In genomic region chr18:57550510-57550909, GRCh38 we compare ENCODE assay signal across 38 cellular contexts.
"Had no signal": no experiment of that assay in that cellular context is flagged by ENCODE, and none has a peak within 500 bp of the region (broad histone marks: within the 10 kb centered on the region; RNA-seq: fewer than 3 reads in every experiment).

No MANE protein-coding gene starts in this region.

- H3K4me3 Mint-ChIP-seq: activated B cell treated with CpG ODN at 0.5 μM for 24 hours; activated CD4-positive, alpha-beta memory T cell treated with anti-CD3 and anti-CD28 coated beads for 36 hours; activated CD4-positive, alpha-beta T cell treated with anti-CD3 and anti-CD28 coated beads, Interleukin-2, amount 10 ng/mL, durations not matched to agents 24 days and 14 days; activated CD8-positive, alpha-beta T cell treated with anti-CD3 and anti-CD28 coated beads for 36 hours; activated naive CD4-positive, alpha-beta T cell treated with anti-CD3 and anti-CD28 coated beads, Interleukin-2, amount 10 ng/mL, durations not matched to agents 7 days and 5 days; activated naive CD4-positive, alpha-beta T cell treated with anti-CD3 and anti-CD28 coated beads, Interleukin-2, amount 50 U/mL, for 24 hours; activated naive CD8-positive, alpha-beta T cell; activated naive CD8-positive, alpha-beta T cell treated with anti-CD3 and anti-CD28 coated beads, Interleukin-2, amount 10 ng/mL, durations not matched to agents 7 days and 5 days; activated naive CD8-positive, alpha-beta T cell treated with anti-CD3 and anti-CD28 coated beads, Interleukin-2, amount 50 U/mL, for 24 hours; activated T-cell treated with anti-CD3 and anti-CD28 coated beads, Interleukin-2, amount 50 U/mL, for 4 hours; activated T-cell treated with anti-CD3 and anti-CD28 coated beads, Interleukin-2, amount 50 U/mL, for 72 hours; activated T-helper 1 cell treated with anti-CD3 and anti-CD28 coated beads, Interleukin-12 subunit alpha, Interleukin-12 subunit beta, Interleukin-2, Interleukin-4 antibody, amounts not matched to agents 30 ng/mL and 10 ng/mL and 1 ng/mL, durations not matched to agents 14 hours and 24 hours and 36 hours; activated T-helper 17 cell treated with anti-CD3 and anti-CD28 coated beads, Interleukin-2, amount 50 U/mL, for 72 hours; brain; central memory CD8-positive, alpha-beta T cell; T-helper 1 cell treated with Interleukin-12 subunit alpha and Interleukin-12 subunit beta and Interleukin-4 antibody, amounts not matched to agents 30 μg/mL and 1 μg/mL, for 36 hours; T-helper 2 cell treated with Interferon-gamma antibody and Interleukin-4, amounts not matched to agents 5 μg/mL and 100 μg/mL, for 36 hours had no signal

- H3K27ac Mint-ChIP-seq: activated B cell treated with CpG ODN at 0.5 μM for 24 hours; activated CD4-positive, alpha-beta memory T cell treated with anti-CD3 and anti-CD28 coated beads for 36 hours; activated CD4-positive, alpha-beta T cell treated with anti-CD3 and anti-CD28 coated beads, Interleukin-2, amount 10 ng/mL, durations not matched to agents 24 days and 14 days; activated CD8-positive, alpha-beta T cell treated with anti-CD3 and anti-CD28 coated beads for 36 hours; activated naive CD4-positive, alpha-beta T cell treated with anti-CD3 and anti-CD28 coated beads, Interleukin-2, amount 10 ng/mL, durations not matched to agents 7 days and 5 days; activated naive CD4-positive, alpha-beta T cell treated with anti-CD3 and anti-CD28 coated beads, Interleukin-2, amount 50 U/mL, for 24 hours; activated naive CD8-positive, alpha-beta T cell; activated naive CD8-positive, alpha-beta T cell treated with anti-CD3 and anti-CD28 coated beads, Interleukin-2, amount 10 ng/mL, durations not matched to agents 7 days and 5 days; activated naive CD8-positive, alpha-beta T cell treated with anti-CD3 and anti-CD28 coated beads, Interleukin-2, amount 50 U/mL, for 24 hours; activated T-cell treated with anti-CD3 and anti-CD28 coated beads, Interleukin-2, amount 50 U/mL, for 72 hours; activated T-helper 1 cell treated with anti-CD3 and anti-CD28 coated beads, Interleukin-12 subunit alpha, Interleukin-12 subunit beta, Interleukin-2, Interleukin-4 antibody, amounts not matched to agents 30 ng/mL and 10 ng/mL and 1 ng/mL, durations not matched to agents 14 hours and 24 hours and 36 hours; activated T-helper 17 cell treated with anti-CD3 and anti-CD28 coated beads, Interleukin-2, amount 50 U/mL, for 72 hours; brain; T-helper 1 cell treated with Interleukin-12 subunit alpha and Interleukin-12 subunit beta and Interleukin-4 antibody, amounts not matched to agents 30 μg/mL and 1 μg/mL, for 36 hours; T-helper 2 cell treated with Interferon-gamma antibody and Interleukin-4, amounts not matched to agents 5 μg/mL and 100 μg/mL, for 36 hours had no signal

- ATAC-seq: activated CD8-positive, alpha-beta T cell treated with anti-CD3 and anti-CD28 coated beads for 36 hours; activated naive CD8-positive, alpha-beta T cell treated with anti-CD3 and anti-CD28 coated beads, Interleukin-2, amount 50 U/mL, for 24 hours; activated T-cell treated with anti-CD3 and anti-CD28 coated beads, Interleukin-2, amount 50 U/mL, for 4 hours; activated T-cell treated with anti-CD3 and anti-CD28 coated beads, Interleukin-2, amount 50 U/mL, for 72 hours; activated T-helper 17 cell treated with anti-CD3 and anti-CD28 coated beads, Interleukin-2, amount 50 U/mL, for 72 hours had no signal

- DNase-seq: activated B cell treated with CpG ODN at 0.5 μM for 24 hours; activated CD4-positive, alpha-beta memory T cell treated with anti-CD3 and anti-CD28 coated beads for 36 hours; activated CD4-positive, alpha-beta T cell treated with anti-CD3 and anti-CD28 coated beads for 4 hours; activated CD4-positive, alpha-beta T cell treated with anti-CD3 and anti-CD28 coated beads, Interleukin-2, amount 10 ng/mL, durations not matched to agents 24 days and 14 days; activated CD4-positive, alpha-beta T cell treated with anti-CD3 and anti-CD28 coated beads, Interleukin-2, amount 50 U/mL, for 1 hour; activated CD4-positive, alpha-beta T cell treated with anti-CD3 and anti-CD28 coated beads, Interleukin-2, amount 50 U/mL, for 4 hours; activated CD4-positive, CD25-positive, alpha-beta regulatory T cell treated with anti-CD3 and anti-CD28 coated beads, Interleukin-2, amount 50 U/mL, for 72 hours; activated CD8-positive, alpha-beta memory T cell treated with anti-CD3 and anti-CD28 coated beads, Interleukin-2, amount 50 U/mL, for 4 hours; activated CD8-positive, alpha-beta T cell treated with anti-CD3 and anti-CD28 coated beads for 36 hours; activated gamma-delta T cell; activated naive CD4-positive, alpha-beta T cell treated with anti-CD3 and anti-CD28 coated beads, Interleukin-2, amount 10 ng/mL, durations not matched to agents 7 days and 5 days; activated naive CD4-positive, alpha-beta T cell treated with Interleukin-2 at 50 U/mL for 16 hours; activated naive CD8-positive, alpha-beta T cell treated with anti-CD3 and anti-CD28 coated beads, Interleukin-2, amount 10 ng/mL, durations not matched to agents 7 days and 5 days; activated naive CD8-positive, alpha-beta T cell treated with anti-CD3 and anti-CD28 coated beads, Interleukin-2, amount 50 U/mL, for 24 hours; activated T-cell treated with anti-CD3 and anti-CD28 coated beads for 4 hours; activated T-cell treated with anti-CD3 and anti-CD28 coated beads, Interleukin-2, amount 50 U/mL, for 1 hour; activated T-cell treated with anti-CD3 and anti-CD28 coated beads, Interleukin-2, amount 50 U/mL, for 4 hours; activated T-cell treated with anti-CD3 and anti-CD28 coated beads, Interleukin-2, amount 50 U/mL, for 72 hours; amygdala; anterior cingulate cortex; caudate nucleus; cerebellar nuclear complex; T-helper 1 cell; T-helper 2 cell; T-helper 9 cell had no signal

- H3K27me3 ChIP-seq: ascending aorta, cardiac muscle cell had no signal

- H3K9me3 ChIP-seq: ascending aorta had no signal

- H3K4me3 ChIP-seq: ascending aorta, cardiac muscle cell had no signal

- H3K27ac ChIP-seq: ascending aorta, cardiac muscle cell, VCaP had no signal

- H3K9me3 Mint-ChIP-seq: activated B cell treated with CpG ODN at 0.5 μM for 24 hours; activated CD4-positive, alpha-beta memory T cell treated with anti-CD3 and anti-CD28 coated beads for 36 hours; activated CD4-positive, alpha-beta T cell treated with anti-CD3 and anti-CD28 coated beads, Interleukin-2, amount 10 ng/mL, durations not matched to agents 24 days and 14 days; activated CD8-positive, alpha-beta T cell treated with anti-CD3 and anti-CD28 coated beads for 36 hours; activated naive CD4-positive, alpha-beta T cell treated with anti-CD3 and anti-CD28 coated beads, Interleukin-2, amount 10 ng/mL, durations not matched to agents 7 days and 5 days; activated naive CD4-positive, alpha-beta T cell treated with anti-CD3 and anti-CD28 coated beads, Interleukin-2, amount 50 U/mL, for 24 hours; activated naive CD8-positive, alpha-beta T cell treated with anti-CD3 and anti-CD28 coated beads, Interleukin-2, amount 10 ng/mL, durations not matched to agents 7 days and 5 days; activated naive CD8-positive, alpha-beta T cell treated with anti-CD3 and anti-CD28 coated beads, Interleukin-2, amount 50 U/mL, for 24 hours; activated T-cell treated with anti-CD3 and anti-CD28 coated beads, Interleukin-2, amount 50 U/mL, for 4 hours; activated T-cell treated with anti-CD3 and anti-CD28 coated beads, Interleukin-2, amount 50 U/mL, for 72 hours; activated T-helper 1 cell treated with anti-CD3 and anti-CD28 coated beads, Interleukin-12 subunit alpha, Interleukin-12 subunit beta, Interleukin-2, Interleukin-4 antibody, amounts not matched to agents 30 ng/mL and 10 ng/mL and 1 ng/mL, durations not matched to agents 14 hours and 24 hours and 36 hours; activated T-helper 17 cell treated with anti-CD3 and anti-CD28 coated beads, Interleukin-2, amount 50 U/mL, for 72 hours; brain; central memory CD8-positive, alpha-beta T cell; T-helper 1 cell treated with Interleukin-12 subunit alpha and Interleukin-12 subunit beta and Interleukin-4 antibody, amounts not matched to agents 30 μg/mL and 1 μg/mL, for 36 hours; T-helper 2 cell treated with Interferon-gamma antibody and Interleukin-4, amounts not matched to agents 5 μg/mL and 100 μg/mL, for 36 hours had no signal

- H3K4me1 ChIP-seq: ascending aorta had no signal

- FAIRE-seq: bronchial epithelial cell, TTC549 had no signal

- H3K4me1 Mint-ChIP-seq: activated T-helper 17 cell treated with anti-CD3 and anti-CD28 coated beads, Interleukin-2, amount 50 U/mL, for 72 hours; brain; central memory CD8-positive, alpha-beta T cell had no signal

- H3K36me3 Mint-ChIP-seq: activated naive CD8-positive, alpha-beta T cell treated with anti-CD3 and anti-CD28 coated beads, Interleukin-2, amount 10 ng/mL, durations not matched to agents 7 days and 5 days had no signal

- H3K27me3 Mint-ChIP-seq: activated B cell treated with CpG ODN at 0.5 μM for 24 hours; activated CD4-positive, alpha-beta memory T cell treated with anti-CD3 and anti-CD28 coated beads for 36 hours; activated CD4-positive, alpha-beta T cell treated with anti-CD3 and anti-CD28 coated beads, Interleukin-2, amount 10 ng/mL, durations not matched to agents 24 days and 14 days; activated CD8-positive, alpha-beta T cell treated with anti-CD3 and anti-CD28 coated beads for 36 hours; activated naive CD4-positive, alpha-beta T cell treated with anti-CD3 and anti-CD28 coated beads, Interleukin-2, amount 10 ng/mL, durations not matched to agents 7 days and 5 days; activated naive CD4-positive, alpha-beta T cell treated with anti-CD3 and anti-CD28 coated beads, Interleukin-2, amount 50 U/mL, for 24 hours; activated naive CD8-positive, alpha-beta T cell; activated naive CD8-positive, alpha-beta T cell treated with anti-CD3 and anti-CD28 coated beads, Interleukin-2, amount 10 ng/mL, durations not matched to agents 7 days and 5 days; activated naive CD8-positive, alpha-beta T cell treated with anti-CD3 and anti-CD28 coated beads, Interleukin-2, amount 50 U/mL, for 24 hours; activated T-helper 17 cell treated with anti-CD3 and anti-CD28 coated beads, Interleukin-2, amount 50 U/mL, for 72 hours; brain; central memory CD8-positive, alpha-beta T cell had no signal
